In genomic region chr3:72916249-72916648, GRCh38 we compare ENCODE assay signal across 31 cellular contexts. TPM values are rescaled to one million over a fixed set of nuclear protein-coding genes. Genes with fewer than 3 reads are reported as not detected.
"Had no signal": no experiment of that assay in that cellular context is flagged by ENCODE, and none has a peak within 500 bp of the region (broad histone marks: within the 10 kb centered on the region; RNA-seq: fewer than 3 reads in every experiment).

No MANE protein-coding gene starts in this region.

- H2AFZ ChIP-seq: neural progenitor cell, parathyroid adenoma had no signal

- H3K9ac ChIP-seq: neural progenitor cell, parathyroid adenoma had no signal

- H3K9me3 Mint-ChIP-seq: natural killer cell; nephron; neural progenitor cell; stimulated activated memory B cell treated with anti-CD40 and anti-IgM and Interleukin-4, amounts not matched to agents 10 μg/mL and 1 μg/mL and 100 μg/mL, for 72 hours; stimulated activated naive CD8-positive, alpha-beta T cell treated with anti-CD3 and anti-CD28 coated beads, Interleukin-15, amount 100 ng/mL, for 72 hours; type B pancreatic cell had no signal

- H3K4me3 Mint-ChIP-seq: natural killer cell; nephron; neural progenitor cell; stimulated activated memory B cell treated with anti-CD40 and anti-IgM and Interleukin-4, amounts not matched to agents 10 μg/mL and 1 μg/mL and 100 μg/mL, for 72 hours; stimulated activated naive CD8-positive, alpha-beta T cell treated with anti-CD3 and anti-CD28 coated beads, Interleukin-15, amount 100 ng/mL, for 72 hours; type B pancreatic cell had no signal

- H3K27ac ChIP-seq: neural progenitor cell, ovary, parathyroid adenoma, psoas muscle, skin epidermis, spleen, suprapubic skin, testis, tibial artery, transverse colon, upper lobe of right lung, uterus had no signal

- H3K27me3 ChIP-seq: neural progenitor cell, ovary, spleen, suprapubic skin, testis, tibial artery, transverse colon, upper lobe of right lung, uterus had no signal

- ATAC-seq: natural killer cell; psoas muscle; right cardiac atrium; sciatic nerve; stimulated activated memory B cell treated with anti-CD40 and anti-IgM and Interleukin-4, amounts not matched to agents 10 μg/mL and 1 μg/mL and 100 μg/mL, for 72 hours; stimulated activated naive CD8-positive, alpha-beta T cell treated with anti-CD3 and anti-CD28 coated beads, Interleukin-15, amount 100 ng/mL, for 72 hours; stimulated activated naive CD8-positive, alpha-beta T cell treated with anti-CD3 and anti-CD28 coated beads, Interleukin-15, Interleukin-2, amounts not matched to agents 100 U/mL and 50 U/mL, for 24 hours; upper lobe of right lung had no signal

- H3K79me2 ChIP-seq: parathyroid adenoma had no signal

- H3K4me1 ChIP-seq: neural progenitor cell, parathyroid adenoma, psoas muscle, spleen, suprapubic skin, testis, tibial artery, transverse colon, upper lobe of right lung, uterus had no signal

- H3K27me3 Mint-ChIP-seq: progenitor cell of endocrine pancreas; stimulated activated naive CD8-positive, alpha-beta T cell treated with anti-CD3 and anti-CD28 coated beads, Interleukin-15, amount 100 ng/mL, for 72 hours; type B pancreatic cell had no signal

- H3K27ac Mint-ChIP-seq: natural killer cell; nephron; neural progenitor cell; stimulated activated memory B cell treated with anti-CD40 and anti-IgM and Interleukin-4, amounts not matched to agents 10 μg/mL and 1 μg/mL and 100 μg/mL, for 72 hours; stimulated activated naive CD8-positive, alpha-beta T cell treated with anti-CD3 and anti-CD28 coated beads, Interleukin-15, amount 100 ng/mL, for 72 hours; type B pancreatic cell had no signal

- H3K36me3 Mint-ChIP-seq: natural killer cell; neural progenitor cell; stimulated activated memory B cell treated with anti-CD40 and anti-IgM and Interleukin-4, amounts not matched to agents 10 μg/mL and 1 μg/mL and 100 μg/mL, for 72 hours; type B pancreatic cell had no signal

- H3K36me3 ChIP-seq: neural progenitor cell, ovary, spleen, suprapubic skin, tibial artery, transverse colon, upper lobe of right lung, uterus had no signal

- H3K4me2 ChIP-seq: neural progenitor cell, smooth muscle cell had no signal

- H3K4me1 Mint-ChIP-seq: natural killer cell; stimulated activated memory B cell treated with anti-CD40 and anti-IgM and Interleukin-4, amounts not matched to agents 10 μg/mL and 1 μg/mL and 100 μg/mL, for 72 hours; stimulated activated naive CD8-positive, alpha-beta T cell treated with anti-CD3 and anti-CD28 coated beads, Interleukin-15, amount 100 ng/mL, for 72 hours had no signal

- DNase-seq: natural killer cell; occipital lobe; ovary; posterior cingulate gyrus; psoas muscle; right cardiac atrium; spleen; stimulated activated CD4-positive, alpha-beta T cell treated with anti-CD3 and anti-CD28 coated beads, Interleukin-12 subunit alpha, Interleukin-12 subunit beta, amount 100 ng/mL, for 4 hours; stimulated activated CD4-positive, alpha-beta T cell treated with anti-CD3 and anti-CD28 coated beads, Interleukin-1b, Interleukin-23, amount 100 ng/mL, for 48 hours; stimulated activated CD4-positive, alpha-beta T cell treated with anti-CD3 and anti-CD28 coated beads, Interleukin-4, amount 100 ng/mL, for 1 hour; stimulated activated CD4-positive, alpha-beta T cell treated with anti-CD3 and anti-CD28 coated beads, Interleukin-4, amount 100 ng/mL, for 4 hours; stimulated activated CD8-positive, alpha-beta memory T cell treated with anti-CD3 and anti-CD28 coated beads, Interleukin-4, amount 100 ng/mL, for 48 hours; stimulated activated naive CD4-positive, alpha-beta T cell; stimulated activated naive CD8-positive, alpha-beta T cell treated with anti-CD3 and anti-CD28 coated beads, Interleukin-15, amount 100 ng/mL, for 72 hours; stimulated activated naive CD8-positive, alpha-beta T cell treated with anti-CD3 and anti-CD28 coated beads, Interleukin-15, Interleukin-2, amounts not matched to agents 100 U/mL and 50 U/mL, for 24 hours; substantia nigra; testis; tibial artery; transverse colon; upper lobe of right lung; uterus had no signal

- H3K9me3 ChIP-seq: ovary, psoas muscle, spleen, suprapubic skin, testis, tibial artery, transverse colon, upper lobe of right lung, uterus had no signal

- H3K4me3 ChIP-seq: neural progenitor cell, ovary, psoas muscle, skin epidermis, smooth muscle cell, spleen, suprapubic skin, testis, tibial artery, transverse colon, upper lobe of right lung, uterus had no signal

RNA-seq across cellular contexts. Expression of gene GXYLT2, which starts 28.4 kb away (rescaled TPM):
- total RNA-seq: natural killer cell had no signal
